In genomic region chr6:31654574-31655348, GRCh38 we compare ENCODE assay signal across 25 cellular contexts. TPM values are rescaled to one million over a fixed set of nuclear protein-coding genes. Genes with fewer than 3 reads are reported as not detected.
A peak's percentile ranks its signal among the peaks of the same experiment; 100 is the strongest.
DNase-seq lines count a peak whose midpoint lies in the region; ATAC-seq and TF ChIP-seq lines count a peak whose summit lies in the region.
"Had no signal": no experiment of that assay in that cellular context is flagged by ENCODE, and none has a peak within 500 bp of the region (broad histone marks: within the 10 kb centered on the region; RNA-seq: fewer than 3 reads in every experiment).

No MANE protein-coding gene starts in this region.

- no peak overlapping the region for H3K27ac Mint-ChIP-seq in activated naive CD4-positive, alpha-beta T cell treated with anti-CD3 and anti-CD28 coated beads, Interleukin-2, amount 50 U/mL, for 24 hours
- no peak overlapping the region for H3K27ac Mint-ChIP-seq in activated naive CD4-positive, alpha-beta T cell treated with anti-CD3 and anti-CD28 coated beads, Interleukin-2, amount 10 ng/mL, durations not matched to agents 7 days and 5 days
- H3K27ac Mint-ChIP-seq in chondrocyte (ENCODE audit: unreplicated experiment): peak overlapping the region; percentile 32
- H3K27ac Mint-ChIP-seq in stimulated activated memory B cell treated with anti-CD40 and anti-IgM and Interleukin-4, amounts not matched to agents 10 μg/mL and 1 μg/mL and 100 μg/mL, for 72 hours: peak overlapping the region; percentile 9

- CTCF ChIA-PET in activated naive CD4-positive, alpha-beta T cell treated with anti-CD3 and anti-CD28 coated beads, Interleukin-2, amount 10 ng/mL, durations not matched to agents 7 days and 5 days (lab: Charles Lee): interaction anchor here (0.8 to 1.8 kb wide), 2 partner anchors 10 to 316 kb away, joined by 3 to 9 read pairs; partner anchors contain the start of gene GPANK1
- CTCF ChIA-PET in HEK293T (lab: Yijun Ruan, JAX): interaction anchor here (0.7 kb wide), 1 partner anchor 136 kb away, joined by 6 read pairs; no protein-coding TSS in a partner anchor

- POLR2A ChIA-PET in HEK293T (lab: Yijun Ruan, JAX): interaction anchor here (1.1 to 4.5 kb wide), 3 partner anchors 10 to 1317 kb away, joined by 4 to 24 read pairs (median 11); partner anchors contain the start of genes GPANK1 and PRRC2A

- no peak for TF ChIP-seq CTCF in chondrocyte (IDR thresholded peaks at IDR 0.05)

- peaks cover 59% of the 10 kb centered on the region for H3K4me1 Mint-ChIP-seq in activated naive CD4-positive, alpha-beta T cell treated with anti-CD3 and anti-CD28 coated beads, Interleukin-2, amount 50 U/mL, for 24 hours
- H3K4me1 Mint-ChIP-seq in activated naive CD4-positive, alpha-beta T cell treated with anti-CD3 and anti-CD28 coated beads, Interleukin-2, amount 10 ng/mL, durations not matched to agents 7 days and 5 days: peaks cover 75% of the 10 kb centered on the region
- peaks cover 48% of the 10 kb centered on the region for H3K4me1 Mint-ChIP-seq in chondrocyte (ENCODE audit: low read depth)
- peaks cover 72% of the 10 kb centered on the region for H3K4me1 Mint-ChIP-seq in stimulated activated memory B cell treated with anti-CD40 and anti-IgM and Interleukin-4, amounts not matched to agents 10 μg/mL and 1 μg/mL and 100 μg/mL, for 72 hours

- no peaks in the 10 kb centered on the region for H3K9me3 Mint-ChIP-seq in activated naive CD4-positive, alpha-beta T cell treated with anti-CD3 and anti-CD28 coated beads, Interleukin-2, amount 50 U/mL, for 24 hours
- H3K9me3 Mint-ChIP-seq in activated naive CD4-positive, alpha-beta T cell treated with anti-CD3 and anti-CD28 coated beads, Interleukin-2, amount 10 ng/mL, durations not matched to agents 7 days and 5 days: no peaks in the 10 kb centered on the region
- H3K9me3 Mint-ChIP-seq in chondrocyte (ENCODE audit: low read depth): no peaks in the 10 kb centered on the region
- H3K9me3 Mint-ChIP-seq in stimulated activated memory B cell treated with anti-CD40 and anti-IgM and Interleukin-4, amounts not matched to agents 10 μg/mL and 1 μg/mL and 100 μg/mL, for 72 hours: no peaks in the 10 kb centered on the region
- H3K9me3 Mint-ChIP-seq: activated T-helper 17 cell treated with anti-CD3 and anti-CD28 coated beads, Interleukin-2, amount 50 U/mL, for 72 hours; memory B cell; stimulated activated naive CD8-positive, alpha-beta T cell treated with anti-CD3 and anti-CD28 coated beads, Interleukin-15, amount 100 ng/mL, for 72 hours; T-helper 1 cell treated with Interleukin-12 subunit alpha and Interleukin-12 subunit beta and Interleukin-4 antibody, amounts not matched to agents 30 μg/mL and 1 μg/mL, for 36 hours had no signal

- H3K36me3 Mint-ChIP-seq in activated naive CD4-positive, alpha-beta T cell treated with anti-CD3 and anti-CD28 coated beads, Interleukin-2, amount 50 U/mL, for 24 hours: no peaks in the 10 kb centered on the region
- peaks cover 46% of the 10 kb centered on the region for H3K36me3 Mint-ChIP-seq in activated naive CD4-positive, alpha-beta T cell treated with anti-CD3 and anti-CD28 coated beads, Interleukin-2, amount 10 ng/mL, durations not matched to agents 7 days and 5 days
- peaks cover 4% of the 10 kb centered on the region for H3K36me3 Mint-ChIP-seq in chondrocyte (ENCODE audit: low read depth)
- peaks cover 53% of the 10 kb centered on the region for H3K36me3 Mint-ChIP-seq in stimulated activated memory B cell treated with anti-CD40 and anti-IgM and Interleukin-4, amounts not matched to agents 10 μg/mL and 1 μg/mL and 100 μg/mL, for 72 hours

- ATAC-seq in stimulated activated memory B cell treated with anti-CD40 and anti-IgM and Interleukin-4, amounts not matched to agents 10 μg/mL and 1 μg/mL and 100 μg/mL, for 72 hours: no peak
- ATAC-seq: A549; activated T-helper 17 cell treated with anti-CD3 and anti-CD28 coated beads, Interleukin-2, amount 50 U/mL, for 72 hours; right cardiac atrium; SK-N-SH treated with all-trans-retinoic acid at 6 μM for 48 hours; stimulated activated naive CD8-positive, alpha-beta T cell treated with anti-CD3 and anti-CD28 coated beads, Interleukin-15, amount 100 ng/mL, for 72 hours had no signal

- peak overlapping the region; percentile 23 for H3K4me3 Mint-ChIP-seq in activated naive CD4-positive, alpha-beta T cell treated with anti-CD3 and anti-CD28 coated beads, Interleukin-2, amount 50 U/mL, for 24 hours
- no peak overlapping the region for H3K4me3 Mint-ChIP-seq in activated naive CD4-positive, alpha-beta T cell treated with anti-CD3 and anti-CD28 coated beads, Interleukin-2, amount 10 ng/mL, durations not matched to agents 7 days and 5 days
- H3K4me3 Mint-ChIP-seq in chondrocyte (ENCODE audit: unreplicated experiment): no peak overlapping the region
- H3K4me3 Mint-ChIP-seq in stimulated activated memory B cell treated with anti-CD40 and anti-IgM and Interleukin-4, amounts not matched to agents 10 μg/mL and 1 μg/mL and 100 μg/mL, for 72 hours: no peak overlapping the region
- H3K4me3 Mint-ChIP-seq: memory B cell; stimulated activated naive CD8-positive, alpha-beta T cell treated with anti-CD3 and anti-CD28 coated beads, Interleukin-15, amount 100 ng/mL, for 72 hours had no signal

- DNase-seq in activated naive CD4-positive, alpha-beta T cell treated with anti-CD3 and anti-CD28 coated beads, Interleukin-2, amount 10 ng/mL, durations not matched to agents 7 days and 5 days: no peak
- DNase-seq in chondrocyte (ENCODE audit: low spot score) (no peak), MV-4-11 (lab: John Stamatoyannopoulos, UW) (no peak), HEK293T (ENCODE audit: extremely low spot score) (no peak)
- DNase-seq: activated CD4-positive, alpha-beta T cell treated with anti-CD3 and anti-CD28 coated beads, Interleukin-2, amount 50 U/mL, for 4 hours; aorta; CD4-positive, alpha-beta memory T cell; effector CD8-positive, alpha-beta T cell; NCI-H146; NCI-H345; NCI-H748 treated with DMSO at 0.1 percent for 48 hours; right cardiac atrium; Right ventricle myocardium superior; spleen; stimulated activated CD4-positive, alpha-beta T cell treated with anti-CD3 and anti-CD28 coated beads, Interleukin-2, amount 100 ng/mL, for 24 hours; stimulated activated naive CD8-positive, alpha-beta T cell treated with anti-CD3 and anti-CD28 coated beads, Interleukin-15, amount 100 ng/mL, for 72 hours; uterus had no signal

- no peaks in the 10 kb centered on the region for H3K27me3 Mint-ChIP-seq in activated naive CD4-positive, alpha-beta T cell treated with anti-CD3 and anti-CD28 coated beads, Interleukin-2, amount 50 U/mL, for 24 hours
- H3K27me3 Mint-ChIP-seq in activated naive CD4-positive, alpha-beta T cell treated with anti-CD3 and anti-CD28 coated beads, Interleukin-2, amount 10 ng/mL, durations not matched to agents 7 days and 5 days: no peaks in the 10 kb centered on the region
- no peaks in the 10 kb centered on the region for H3K27me3 Mint-ChIP-seq in chondrocyte (ENCODE audit: low read depth)
- no peaks in the 10 kb centered on the region for H3K27me3 Mint-ChIP-seq in stimulated activated memory B cell treated with anti-CD40 and anti-IgM and Interleukin-4, amounts not matched to agents 10 μg/mL and 1 μg/mL and 100 μg/mL, for 72 hours
- H3K27me3 Mint-ChIP-seq: activated naive CD8-positive, alpha-beta T cell; activated T-helper 17 cell treated with anti-CD3 and anti-CD28 coated beads, Interleukin-2, amount 50 U/mL, for 72 hours; CD4-positive, alpha-beta memory T cell; memory B cell; stimulated activated naive CD8-positive, alpha-beta T cell treated with anti-CD3 and anti-CD28 coated beads, Interleukin-15, amount 100 ng/mL, for 72 hours had no signal

TF ChIP-seq in HEK293T, 16 proteins besides CTCF, POLR2A, EP300 and RAD21:
- TF ChIP-seq BHLHE40 (IDR thresholded peaks at IDR 0.05; ENCODE audit: borderline replicate concordance): no peak
- TF ChIP-seq FOXM1 (IDR thresholded peaks at IDR 0.05; ENCODE audit: borderline replicate concordance): no peak
- no peak for TF ChIP-seq CTBP1 (IDR thresholded peaks at IDR 0.05; ENCODE audit: borderline replicate concordance)
- no peak for TF ChIP-seq SUZ12 (IDR thresholded peaks at IDR 0.05)
- no peak for TF ChIP-seq PKNOX1 (IDR thresholded peaks at IDR 0.05)
- TF ChIP-seq TARDBP (IDR thresholded peaks at IDR 0.05): no peak
- TF ChIP-seq LEF1 (IDR thresholded peaks at IDR 0.05; ENCODE audit: borderline replicate concordance): no peak
- TF ChIP-seq HDGF (IDR thresholded peaks at IDR 0.05; ENCODE audit: borderline replicate concordance): no peak
- TF ChIP-seq FOXA1 (IDR thresholded peaks at IDR 0.05): no peak
- TF ChIP-seq L3MBTL2 (conservative IDR thresholded peaks at IDR 0.05): no peak
- no peak for TF ChIP-seq ARNT (IDR thresholded peaks at IDR 0.05)
- no peak for TF ChIP-seq SP1 (IDR thresholded peaks at IDR 0.05)
- no peak for TF ChIP-seq ZNF384 (IDR thresholded peaks at IDR 0.05)
- no peak for TF ChIP-seq ELF4 (IDR thresholded peaks at IDR 0.05)
- no peak for TF ChIP-seq FOXK2 (IDR thresholded peaks at IDR 0.05)

RNA-seq across cellular contexts. Expression of gene APOM, which starts 0.9 kb away (rescaled TPM):
- 0.85 to 1.2 TPM in 2 of 3 replicates, not detected in the other for total RNA-seq in chondrocyte

RNA-seq across cellular contexts. Expression of gene BAG6, which starts 2.3 kb away (rescaled TPM):
- 253 to 308 TPM (median 262 TPM) in 3 replicates for total RNA-seq in chondrocyte

RNA-seq across cellular contexts. Expression of gene C6orf47, which starts 5.8 kb away (rescaled TPM):
- total RNA-seq in chondrocyte: 19.1 to 20.3 TPM (median 20.2 TPM) in 3 replicates

RNA-seq across cellular contexts. Expression of gene GPANK1, which starts 10.0 kb away (rescaled TPM):
- total RNA-seq in chondrocyte: 12.0 to 15.4 TPM (median 13.9 TPM) in 3 replicates

RNA-seq across cellular contexts. Expression of gene CSNK2B, which starts 11.1 kb away (rescaled TPM):
- 116 to 126 TPM (median 122 TPM) in 3 replicates for total RNA-seq in chondrocyte

Comparison
In these comparisons a context has a peak if more than half of its experiments do, and no peak if none do; other contexts are left out.
1. H3K27ac Mint-ChIP-seq: peak in chondrocyte (single experiment) and stimulated activated memory B cell treated with anti-CD40 and anti-IgM and Interleukin-4, amounts not matched to agents 10 μg/mL and 1 μg/mL and 100 μg/mL, for 72 hours (single experiment); none in activated naive CD4-positive, alpha-beta T cell treated with anti-CD3 and anti-CD28 coated beads, Interleukin-2, amount 50 U/mL, for 24 hours (single experiment) and activated naive CD4-positive, alpha-beta T cell treated with anti-CD3 and anti-CD28 coated beads, Interleukin-2, amount 10 ng/mL, durations not matched to agents 7 days and 5 days (single experiment).